Comparison of ENCODE assay signal across 1 cellular context in the genomic region with DNA sequence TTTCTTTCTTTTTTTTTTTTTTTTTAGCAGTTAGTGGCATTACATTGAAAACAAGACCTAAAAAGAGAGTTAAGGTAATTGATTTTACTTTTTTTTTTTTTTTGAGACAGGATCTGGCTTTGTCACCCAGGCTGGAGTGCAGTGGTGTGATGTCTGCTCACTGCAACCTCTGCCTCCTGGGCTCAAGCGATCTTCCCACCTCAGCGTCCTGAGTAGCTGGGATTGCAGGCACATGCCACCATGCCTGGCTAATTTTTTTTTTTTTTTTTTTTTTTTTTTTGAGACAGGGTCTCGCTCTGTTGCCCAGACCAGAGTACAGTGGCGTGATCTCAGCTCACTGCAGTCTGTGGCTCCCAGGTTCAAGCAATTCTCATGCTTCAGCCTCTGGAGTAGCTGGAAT.
TF ChIP-seq lines count a peak whose summit lies in the region.

No MANE protein-coding gene starts in this region.

TF ChIP-seq in HEK293, 187 proteins besides CTCF, POLR2A, EP300 and RAD21:
- TF ChIP-seq, protein P1, sequence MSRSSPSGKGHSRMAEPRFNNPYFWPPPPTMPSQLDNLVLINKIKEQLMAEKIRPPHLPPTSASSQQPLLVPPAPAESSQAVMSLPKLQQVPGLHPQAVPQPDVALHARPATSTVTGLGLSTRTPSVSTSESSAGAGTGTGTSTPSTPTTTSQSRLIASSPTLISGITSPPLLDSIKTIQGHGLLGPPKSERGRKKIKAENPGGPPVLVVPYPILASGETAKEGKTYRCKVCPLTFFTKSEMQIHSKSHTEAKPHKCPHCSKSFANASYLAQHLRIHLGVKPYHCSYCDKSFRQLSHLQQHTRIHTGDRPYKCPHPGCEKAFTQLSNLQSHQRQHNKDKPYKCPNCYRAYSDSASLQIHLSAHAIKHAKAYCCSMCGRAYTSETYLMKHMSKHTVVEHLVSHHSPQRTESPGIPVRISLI (tag by site-specific recombination; IDR thresholded peaks at IDR 0.05): peak; percentile 57; the same call in 1 of the 2 replicates
